Comparison of ENCODE assay signal across 1 cellular context in the genomic region with DNA sequence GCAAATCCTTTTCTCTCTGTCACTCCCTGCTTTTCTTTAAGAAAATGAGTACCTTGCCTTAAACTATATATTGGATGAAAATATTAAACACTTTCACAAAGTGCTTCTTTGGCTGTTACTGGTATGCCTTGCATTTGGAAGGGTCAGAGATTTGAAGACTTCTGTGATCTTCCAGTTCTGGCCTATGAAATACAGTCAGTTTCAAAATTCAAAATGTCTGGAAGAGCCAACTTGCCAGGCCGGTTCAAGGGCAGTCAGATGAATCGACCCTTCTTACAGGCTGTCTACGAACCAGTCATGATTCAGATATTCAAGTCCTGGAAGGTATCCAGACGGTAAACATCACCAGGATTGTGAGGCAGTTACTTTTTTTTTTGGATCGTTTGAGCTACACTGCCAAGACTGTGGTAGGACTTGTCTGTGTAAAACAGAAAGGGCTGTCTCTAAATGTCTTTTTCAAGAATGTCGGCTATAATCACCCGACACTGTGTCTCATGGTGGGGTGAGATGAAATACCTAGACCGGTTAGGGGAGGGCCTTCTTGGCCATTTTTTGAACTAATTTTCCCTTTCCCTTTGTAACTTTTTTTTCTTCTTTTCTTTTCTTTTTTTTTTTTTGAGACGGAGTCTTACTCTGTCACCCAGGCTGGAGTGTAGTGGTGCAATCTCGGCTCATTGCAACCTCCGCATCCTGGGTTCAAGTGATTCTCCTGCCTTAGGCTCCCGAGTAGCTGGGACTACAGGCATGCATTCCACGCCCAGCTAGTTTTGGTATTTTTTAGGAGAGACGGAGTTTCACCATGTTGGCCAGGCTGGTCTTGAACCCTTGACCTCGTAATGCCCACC.
TF ChIP-seq lines count a peak whose summit lies in the region.

No MANE protein-coding gene starts in this region.

TF ChIP-seq in HepG2, 621 proteins besides CTCF, POLR2A, EP300 and RAD21 (continues in another document):
- TF ChIP-seq, protein P1, sequence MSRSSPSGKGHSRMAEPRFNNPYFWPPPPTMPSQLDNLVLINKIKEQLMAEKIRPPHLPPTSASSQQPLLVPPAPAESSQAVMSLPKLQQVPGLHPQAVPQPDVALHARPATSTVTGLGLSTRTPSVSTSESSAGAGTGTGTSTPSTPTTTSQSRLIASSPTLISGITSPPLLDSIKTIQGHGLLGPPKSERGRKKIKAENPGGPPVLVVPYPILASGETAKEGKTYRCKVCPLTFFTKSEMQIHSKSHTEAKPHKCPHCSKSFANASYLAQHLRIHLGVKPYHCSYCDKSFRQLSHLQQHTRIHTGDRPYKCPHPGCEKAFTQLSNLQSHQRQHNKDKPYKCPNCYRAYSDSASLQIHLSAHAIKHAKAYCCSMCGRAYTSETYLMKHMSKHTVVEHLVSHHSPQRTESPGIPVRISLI (CRISPR knock-in tag; IDR thresholded peaks at IDR 0.05; ENCODE audit: borderline replicate concordance): peak; percentile 94
- TF ChIP-seq SIX1 (CRISPR knock-in tag; IDR thresholded peaks at IDR 0.05; ENCODE audit: borderline replicate concordance): 0 out of 2 replicates have a peak, but pooled peaks have one; percentile 22
- no peak for TF ChIP-seq ZMAT3 (CRISPR knock-in tag; conservative IDR thresholded peaks at IDR 0.05)
- TF ChIP-seq JUNB (CRISPR knock-in tag; IDR thresholded peaks at IDR 0.05; ENCODE audit: borderline replicate concordance): no peak
- TF ChIP-seq ISL2 (CRISPR knock-in tag; IDR thresholded peaks at IDR 0.05): no peak
- TF ChIP-seq, protein P2, sequence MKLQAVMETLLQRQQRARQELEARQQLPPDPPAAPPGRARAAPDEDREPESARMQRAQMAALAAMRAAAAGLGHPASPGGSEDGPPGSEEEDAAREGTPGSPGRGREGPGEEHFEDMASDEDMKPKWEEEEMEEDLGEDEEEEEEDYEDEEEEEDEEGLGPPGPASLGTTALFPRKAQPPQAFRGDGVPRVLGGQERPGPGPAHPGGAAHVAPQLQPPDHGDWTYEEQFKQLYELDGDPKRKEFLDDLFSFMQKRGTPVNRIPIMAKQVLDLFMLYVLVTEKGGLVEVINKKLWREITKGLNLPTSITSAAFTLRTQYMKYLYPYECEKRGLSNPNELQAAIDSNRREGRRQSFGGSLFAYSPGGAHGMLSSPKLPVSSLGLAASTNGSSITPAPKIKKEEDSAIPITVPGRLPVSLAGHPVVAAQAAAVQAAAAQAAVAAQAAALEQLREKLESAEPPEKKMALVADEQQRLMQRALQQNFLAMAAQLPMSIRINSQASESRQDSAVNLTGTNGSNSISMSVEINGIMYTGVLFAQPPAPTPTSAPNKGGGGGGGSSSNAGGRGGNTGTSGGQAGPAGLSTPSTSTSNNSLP (IDR thresholded peaks at IDR 0.05; ENCODE audit: low read depth, low read length): peak; percentile 58; the same call in 1 of the 2 replicates
- no peak for TF ChIP-seq ZSCAN20 (CRISPR knock-in tag; IDR thresholded peaks at IDR 0.05; ENCODE audit: borderline replicate concordance)
- no peak for TF ChIP-seq ZNF720 (CRISPR knock-in tag; IDR thresholded peaks at IDR 0.05)
- TF ChIP-seq HNRNPUL1 (IDR thresholded peaks at IDR 0.05; ENCODE audit: low read depth, low read length): no peak
- no peak for TF ChIP-seq ZSCAN12 (CRISPR knock-in tag; IDR thresholded peaks at IDR 0.05)
- no peak for TF ChIP-seq ZNF749 (CRISPR knock-in tag; IDR thresholded peaks at IDR 0.05; ENCODE audit: borderline replicate concordance)
- no peak for TF ChIP-seq NCOA5 (CRISPR knock-in tag; IDR thresholded peaks at IDR 0.05)
- no peak for TF ChIP-seq MIXL1 (CRISPR knock-in tag; IDR thresholded peaks at IDR 0.05)
- TF ChIP-seq WIZ (CRISPR knock-in tag; IDR thresholded peaks at IDR 0.05): no peak
- TF ChIP-seq, protein P3, sequence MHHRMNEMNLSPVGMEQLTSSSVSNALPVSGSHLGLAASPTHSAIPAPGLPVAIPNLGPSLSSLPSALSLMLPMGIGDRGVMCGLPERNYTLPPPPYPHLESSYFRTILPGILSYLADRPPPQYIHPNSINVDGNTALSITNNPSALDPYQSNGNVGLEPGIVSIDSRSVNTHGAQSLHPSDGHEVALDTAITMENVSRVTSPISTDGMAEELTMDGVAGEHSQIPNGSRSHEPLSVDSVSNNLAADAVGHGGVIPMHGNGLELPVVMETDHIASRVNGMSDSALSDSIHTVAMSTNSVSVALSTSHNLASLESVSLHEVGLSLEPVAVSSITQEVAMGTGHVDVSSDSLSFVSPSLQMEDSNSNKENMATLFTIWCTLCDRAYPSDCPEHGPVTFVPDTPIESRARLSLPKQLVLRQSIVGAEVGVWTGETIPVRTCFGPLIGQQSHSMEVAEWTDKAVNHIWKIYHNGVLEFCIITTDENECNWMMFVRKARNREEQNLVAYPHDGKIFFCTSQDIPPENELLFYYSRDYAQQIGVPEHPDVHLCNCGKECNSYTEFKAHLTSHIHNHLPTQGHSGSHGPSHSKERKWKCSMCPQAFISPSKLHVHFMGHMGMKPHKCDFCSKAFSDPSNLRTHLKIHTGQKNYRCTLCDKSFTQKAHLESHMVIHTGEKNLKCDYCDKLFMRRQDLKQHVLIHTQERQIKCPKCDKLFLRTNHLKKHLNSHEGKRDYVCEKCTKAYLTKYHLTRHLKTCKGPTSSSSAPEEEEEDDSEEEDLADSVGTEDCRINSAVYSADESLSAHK (CRISPR knock-in tag; IDR thresholded peaks at IDR 0.05; ENCODE audit: borderline replicate concordance): no peak
- TF ChIP-seq ZNF550 (CRISPR knock-in tag; IDR thresholded peaks at IDR 0.05; ENCODE audit: borderline replicate concordance): no peak
- TF ChIP-seq ZFP37 (CRISPR knock-in tag; IDR thresholded peaks at IDR 0.05; ENCODE audit: borderline replicate concordance): no peak
- TF ChIP-seq ELF1 (CRISPR knock-in tag; IDR thresholded peaks at IDR 0.05): no peak
- no peak for TF ChIP-seq FOXC1 (CRISPR knock-in tag; IDR thresholded peaks at IDR 0.05; ENCODE audit: borderline replicate concordance)
- TF ChIP-seq, protein P4, sequence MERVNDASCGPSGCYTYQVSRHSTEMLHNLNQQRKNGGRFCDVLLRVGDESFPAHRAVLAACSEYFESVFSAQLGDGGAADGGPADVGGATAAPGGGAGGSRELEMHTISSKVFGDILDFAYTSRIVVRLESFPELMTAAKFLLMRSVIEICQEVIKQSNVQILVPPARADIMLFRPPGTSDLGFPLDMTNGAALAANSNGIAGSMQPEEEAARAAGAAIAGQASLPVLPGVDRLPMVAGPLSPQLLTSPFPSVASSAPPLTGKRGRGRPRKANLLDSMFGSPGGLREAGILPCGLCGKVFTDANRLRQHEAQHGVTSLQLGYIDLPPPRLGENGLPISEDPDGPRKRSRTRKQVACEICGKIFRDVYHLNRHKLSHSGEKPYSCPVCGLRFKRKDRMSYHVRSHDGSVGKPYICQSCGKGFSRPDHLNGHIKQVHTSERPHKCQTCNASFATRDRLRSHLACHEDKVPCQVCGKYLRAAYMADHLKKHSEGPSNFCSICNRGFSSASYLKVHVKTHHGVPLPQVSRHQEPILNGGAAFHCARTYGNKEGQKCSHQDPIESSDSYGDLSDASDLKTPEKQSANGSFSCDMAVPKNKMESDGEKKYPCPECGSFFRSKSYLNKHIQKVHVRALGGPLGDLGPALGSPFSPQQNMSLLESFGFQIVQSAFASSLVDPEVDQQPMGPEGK (CRISPR knock-in tag; IDR thresholded peaks at IDR 0.05): no peak
- no peak; the same call in 2 of the 3 replicates for TF ChIP-seq MXI1 (IDR thresholded peaks at IDR 0.05; ENCODE audit: borderline replicate concordance, low read depth, low read length)
- no peak for TF ChIP-seq GABPA (IDR thresholded peaks at IDR 0.05; ENCODE audit: low read depth, low read length)
- 0 out of 2 replicates have a peak, but pooled peaks have one; percentile 19 for TF ChIP-seq GABPA (CRISPR knock-in tag; IDR thresholded peaks at IDR 0.05; ENCODE audit: low read depth)
- peak; percentile 78 for TF ChIP-seq RXRB (CRISPR knock-in tag; IDR thresholded peaks at IDR 0.05; ENCODE audit: borderline replicate concordance)
- no peak for TF ChIP-seq CHCHD3 (CRISPR knock-in tag; IDR thresholded peaks at IDR 0.05)
- TF ChIP-seq CEBPG (CRISPR knock-in tag; IDR thresholded peaks at IDR 0.05): peak; percentile 31
- TF ChIP-seq ASH2L (IDR thresholded peaks at IDR 0.05; ENCODE audit: insufficient read length, low read depth, low read length): peak; percentile 18
- TF ChIP-seq ZNF552 (CRISPR knock-in tag; IDR thresholded peaks at IDR 0.05; ENCODE audit: borderline replicate concordance): no peak
- no peak for TF ChIP-seq PCBP1 (IDR thresholded peaks at IDR 0.05; ENCODE audit: borderline replicate concordance, low read depth, low read length)
- TF ChIP-seq, protein P5, sequence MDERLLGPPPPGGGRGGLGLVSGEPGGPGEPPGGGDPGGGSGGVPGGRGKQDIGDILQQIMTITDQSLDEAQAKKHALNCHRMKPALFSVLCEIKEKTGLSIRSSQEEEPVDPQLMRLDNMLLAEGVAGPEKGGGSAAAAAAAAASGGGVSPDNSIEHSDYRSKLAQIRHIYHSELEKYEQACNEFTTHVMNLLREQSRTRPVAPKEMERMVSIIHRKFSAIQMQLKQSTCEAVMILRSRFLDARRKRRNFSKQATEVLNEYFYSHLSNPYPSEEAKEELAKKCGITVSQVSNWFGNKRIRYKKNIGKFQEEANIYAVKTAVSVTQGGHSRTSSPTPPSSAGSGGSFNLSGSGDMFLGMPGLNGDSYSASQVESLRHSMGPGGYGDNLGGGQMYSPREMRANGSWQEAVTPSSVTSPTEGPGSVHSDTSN (CRISPR knock-in tag; IDR thresholded peaks at IDR 0.05): no peak
- no peak for TF ChIP-seq SOX13 (IDR thresholded peaks at IDR 0.05)
- peak in 1 of 2 experiments; percentile 76; a peak in 2 of 4 replicates for TF ChIP-seq SOX13 (CRISPR knock-in tag; conservative IDR thresholded peaks at IDR 0.05 in 1 of 2, IDR thresholded peaks at IDR 0.05 in 1 of 2)
- TF ChIP-seq ZSCAN29 (CRISPR knock-in tag; conservative IDR thresholded peaks at IDR 0.05): 0 out of 2 replicates have a peak, but pooled peaks have one; percentile 43
- no peak for TF ChIP-seq ZNF138 (CRISPR knock-in tag; IDR thresholded peaks at IDR 0.05; ENCODE audit: low read depth)
- TF ChIP-seq ADNP (CRISPR knock-in tag; IDR thresholded peaks at IDR 0.05): no peak
- no peak for TF ChIP-seq NFE2 (CRISPR knock-in tag; IDR thresholded peaks at IDR 0.05)
- TF ChIP-seq ZNF713 (CRISPR knock-in tag; IDR thresholded peaks at IDR 0.05): 0 out of 2 replicates have a peak, but pooled peaks have one; percentile 47
- TF ChIP-seq ZNF567 (CRISPR knock-in tag; IDR thresholded peaks at IDR 0.05; ENCODE audit: borderline replicate concordance): 0 out of 2 replicates have a peak, but pooled peaks have one; percentile 36
- TF ChIP-seq ZFX (CRISPR knock-in tag; IDR thresholded peaks at IDR 0.05; ENCODE audit: low read depth): peak; percentile 25; the same call in 1 of the 2 replicates
- TF ChIP-seq, protein P6, sequence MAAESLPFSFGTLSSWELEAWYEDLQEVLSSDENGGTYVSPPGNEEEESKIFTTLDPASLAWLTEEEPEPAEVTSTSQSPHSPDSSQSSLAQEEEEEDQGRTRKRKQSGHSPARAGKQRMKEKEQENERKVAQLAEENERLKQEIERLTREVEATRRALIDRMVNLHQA (CRISPR knock-in tag; IDR thresholded peaks at IDR 0.05): no peak
- TF ChIP-seq KDM5B (CRISPR knock-in tag; IDR thresholded peaks at IDR 0.05; ENCODE audit: borderline replicate concordance): no peak
- TF ChIP-seq, protein P7, sequence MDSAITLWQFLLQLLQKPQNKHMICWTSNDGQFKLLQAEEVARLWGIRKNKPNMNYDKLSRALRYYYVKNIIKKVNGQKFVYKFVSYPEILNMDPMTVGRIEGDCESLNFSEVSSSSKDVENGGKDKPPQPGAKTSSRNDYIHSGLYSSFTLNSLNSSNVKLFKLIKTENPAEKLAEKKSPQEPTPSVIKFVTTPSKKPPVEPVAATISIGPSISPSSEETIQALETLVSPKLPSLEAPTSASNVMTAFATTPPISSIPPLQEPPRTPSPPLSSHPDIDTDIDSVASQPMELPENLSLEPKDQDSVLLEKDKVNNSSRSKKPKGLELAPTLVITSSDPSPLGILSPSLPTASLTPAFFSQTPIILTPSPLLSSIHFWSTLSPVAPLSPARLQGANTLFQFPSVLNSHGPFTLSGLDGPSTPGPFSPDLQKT (CRISPR knock-in tag; IDR thresholded peaks at IDR 0.05; ENCODE audit: borderline replicate concordance): no peak
- no peak for TF ChIP-seq ZNF296 (CRISPR knock-in tag; conservative IDR thresholded peaks at IDR 0.05)
- no peak for TF ChIP-seq NR3C1 (CRISPR knock-in tag; IDR thresholded peaks at IDR 0.05)
- no peak for TF ChIP-seq ZNF12 (CRISPR knock-in tag; IDR thresholded peaks at IDR 0.05)
- TF ChIP-seq, protein P8, sequence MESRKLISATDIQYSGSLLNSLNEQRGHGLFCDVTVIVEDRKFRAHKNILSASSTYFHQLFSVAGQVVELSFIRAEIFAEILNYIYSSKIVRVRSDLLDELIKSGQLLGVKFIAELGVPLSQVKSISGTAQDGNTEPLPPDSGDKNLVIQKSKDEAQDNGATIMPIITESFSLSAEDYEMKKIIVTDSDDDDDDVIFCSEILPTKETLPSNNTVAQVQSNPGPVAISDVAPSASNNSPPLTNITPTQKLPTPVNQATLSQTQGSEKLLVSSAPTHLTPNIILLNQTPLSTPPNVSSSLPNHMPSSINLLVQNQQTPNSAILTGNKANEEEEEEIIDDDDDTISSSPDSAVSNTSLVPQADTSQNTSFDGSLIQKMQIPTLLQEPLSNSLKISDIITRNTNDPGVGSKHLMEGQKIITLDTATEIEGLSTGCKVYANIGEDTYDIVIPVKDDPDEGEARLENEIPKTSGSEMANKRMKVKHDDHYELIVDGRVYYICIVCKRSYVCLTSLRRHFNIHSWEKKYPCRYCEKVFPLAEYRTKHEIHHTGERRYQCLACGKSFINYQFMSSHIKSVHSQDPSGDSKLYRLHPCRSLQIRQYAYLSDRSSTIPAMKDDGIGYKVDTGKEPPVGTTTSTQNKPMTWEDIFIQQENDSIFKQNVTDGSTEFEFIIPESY (CRISPR knock-in tag; IDR thresholded peaks at IDR 0.05): no peak
- TF ChIP-seq SOX6 (IDR thresholded peaks at IDR 0.05): no peak
- peak; percentile 58 for TF ChIP-seq SOX6 (CRISPR knock-in tag; IDR thresholded peaks at IDR 0.05)
- no peak for TF ChIP-seq ZFP41 (CRISPR knock-in tag; IDR thresholded peaks at IDR 0.05; ENCODE audit: borderline replicate concordance)
- TF ChIP-seq, protein P9, sequence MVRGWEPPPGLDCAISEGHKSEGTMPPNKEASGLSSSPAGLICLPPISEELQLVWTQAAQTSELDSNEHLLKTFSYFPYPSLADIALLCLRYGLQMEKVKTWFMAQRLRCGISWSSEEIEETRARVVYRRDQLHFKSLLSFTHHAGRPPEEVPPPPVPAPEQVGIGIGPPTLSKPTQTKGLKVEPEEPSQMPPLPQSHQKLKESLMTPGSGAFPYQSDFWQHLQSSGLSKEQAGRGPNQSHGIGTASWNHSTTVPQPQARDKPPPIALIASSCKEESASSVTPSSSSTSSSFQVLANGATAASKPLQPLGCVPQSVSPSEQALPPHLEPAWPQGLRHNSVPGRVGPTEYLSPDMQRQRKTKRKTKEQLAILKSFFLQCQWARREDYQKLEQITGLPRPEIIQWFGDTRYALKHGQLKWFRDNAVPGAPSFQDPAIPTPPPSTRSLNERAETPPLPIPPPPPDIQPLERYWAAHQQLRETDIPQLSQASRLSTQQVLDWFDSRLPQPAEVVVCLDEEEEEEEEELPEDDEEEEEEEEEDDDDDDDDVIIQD (CRISPR knock-in tag; IDR thresholded peaks at IDR 0.05; ENCODE audit: low read depth): peak; percentile 81
- no peak for TF ChIP-seq BRD4 (CRISPR knock-in tag; IDR thresholded peaks at IDR 0.05)
